ENCODE assay signal across 21 cellular contexts in the genomic region with DNA sequence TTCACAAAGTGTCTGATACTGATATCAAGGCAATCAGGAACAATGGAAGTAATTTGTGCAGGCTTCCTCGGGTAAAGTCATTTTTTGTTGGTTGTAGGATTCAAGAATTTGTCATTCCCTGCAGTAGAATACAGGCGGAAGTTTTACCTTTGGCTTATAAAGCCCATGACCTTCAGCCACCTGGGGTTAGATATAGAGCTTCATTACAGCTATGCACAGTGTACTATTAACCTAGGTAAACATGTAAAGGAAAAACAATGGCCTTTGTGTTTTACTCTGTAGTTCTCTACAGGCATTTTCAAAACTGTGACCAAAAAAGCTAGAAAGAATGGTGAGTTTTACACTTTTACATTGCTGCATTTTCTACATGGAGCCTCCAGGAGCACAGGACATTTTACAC.
"Had no signal": no experiment of that assay in that cellular context is flagged by ENCODE, and none has a peak within 500 bp of the region (broad histone marks: within the 10 kb centered on the region; RNA-seq: fewer than 3 reads in every experiment).

No MANE protein-coding gene starts in this region.

- FAIRE-seq: HTR-8/SVneo had no signal

- H3K9me3 ChIP-seq: SK-N-SH had no signal

- H3K9ac ChIP-seq: SK-N-SH had no signal

- H3K4me2 ChIP-seq: SK-N-SH had no signal

- DNase-seq: KBM-7, MV-4-11, NCI-H1048, NCI-H1105, NCI-H1417, NCI-H1436 treated with DMSO at 0.1 percent for 48 hours, NCI-H1694, NCI-H1930, NCI-H2081, NCI-H2107, NCI-H2227 treated with DMSO at 0.1 percent for 48 hours, NCI-H524, NCI-H69, NCI-H774, PC-3, SHP77, SK-N-SH had no signal

- ATAC-seq: Panc1, PC-3 had no signal

- H3K27ac ChIP-seq: HL-60, RWPE1 had no signal
